ENCODE assay signal across 8 cellular contexts in the genomic region with DNA sequence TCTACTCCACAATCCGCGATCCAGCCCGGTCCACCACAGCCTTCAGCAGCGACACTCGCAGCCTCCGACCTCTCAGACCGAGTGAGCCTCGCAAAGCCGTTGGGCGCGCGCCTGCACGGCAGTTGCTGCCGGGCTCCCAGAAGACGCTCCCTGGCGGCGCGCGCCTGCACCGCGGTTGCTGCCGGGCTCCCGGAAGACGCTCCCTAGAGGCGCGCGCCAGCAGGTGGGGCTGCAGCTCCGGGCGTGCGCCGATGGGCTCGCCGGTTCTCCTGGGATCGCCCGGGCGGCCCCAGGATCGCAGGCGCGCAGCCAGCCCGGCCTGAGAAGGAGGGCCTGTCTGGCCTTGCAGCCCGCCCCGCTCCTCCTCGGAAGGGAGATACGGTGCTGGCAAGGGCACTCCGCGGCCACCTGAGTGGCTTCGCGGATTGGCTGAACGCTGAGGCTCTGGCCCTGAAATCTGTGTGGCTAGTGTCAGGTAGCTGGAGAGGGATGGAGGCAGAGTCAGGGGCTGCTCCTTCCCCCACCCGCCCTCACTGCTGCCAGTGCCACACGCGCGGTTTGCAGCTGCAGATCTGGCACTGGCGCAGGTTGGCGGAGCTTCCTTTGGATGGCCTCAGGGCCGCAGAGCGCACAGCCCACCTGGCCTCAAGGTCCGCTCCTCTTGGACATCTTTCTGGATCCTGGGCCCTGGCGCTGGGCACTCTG.
DNase-seq lines count a peak whose midpoint lies in the region; ATAC-seq and TF ChIP-seq lines count a peak whose summit lies in the region.
"Not testable (repeated sequence)": the region's sequence is repeated elsewhere in the genome, so short reads cannot be mapped to it uniquely, and the experiment has no call there.

No MANE protein-coding gene starts in this region.

- not testable (repeated sequence) for H3K4me2 ChIP-seq in KMS-11

- not testable (repeated sequence) for H3K4me1 ChIP-seq in KMS-11 (ENCODE audit: low read depth, poor library complexity, severe bottlenecking)

- not testable (repeated sequence) for H3K9ac ChIP-seq in KMS-11

- peak; percentile 18 for TF ChIP-seq CTCF in AG04449 (IDR thresholded peaks at IDR 0.05; ENCODE audit: insufficient read depth, low read length, missing control alignments)
- not testable (repeated sequence) for TF ChIP-seq CTCF in KMS-11 (conservative IDR thresholded peaks at IDR 0.05; ENCODE audit: low read depth, low read length)

- H3K4me1 Mint-ChIP-seq in activated CD8-positive, alpha-beta memory T cell treated with anti-CD3 and anti-CD28 coated beads, Interleukin-2, amount 10 ng/mL, durations not matched to agents 7 days and 5 days = not testable (repeated sequence)

- POLR2A ChIA-PET in AG04449 (lab: Yijun Ruan, JAX) = not testable (repeated sequence)

- H3K36me3 ChIP-seq in KMS-11 (ENCODE audit: insufficient read depth) = not testable (repeated sequence)

- H3K4me3 ChIP-seq in AG04449 (ENCODE audit: low read depth, low read length); KMS-11 (IDR thresholded peaks at IDR 0.05; ENCODE audit: insufficient read depth, low read depth, low read length): not testable (repeated sequence)

- not testable (repeated sequence) for H3K27ac ChIP-seq in KMS-11

- not testable (repeated sequence) for H3K36me3 Mint-ChIP-seq in activated CD8-positive, alpha-beta memory T cell treated with anti-CD3 and anti-CD28 coated beads, Interleukin-2, amount 10 ng/mL, durations not matched to agents 7 days and 5 days

- not testable (repeated sequence) for H3K79me2 ChIP-seq in KMS-11 (ENCODE audit: insufficient read depth, low read depth)

- not testable (repeated sequence) for H3K27me3 ChIP-seq in KMS-11 (ENCODE audit: insufficient read depth, low read depth)

- H3K9me3 Mint-ChIP-seq in activated CD8-positive, alpha-beta memory T cell treated with anti-CD3 and anti-CD28 coated beads, Interleukin-2, amount 10 ng/mL, durations not matched to agents 7 days and 5 days (ENCODE audit: low read depth) = not testable (repeated sequence)

- not testable (repeated sequence) for H3K4me3 Mint-ChIP-seq in activated CD8-positive, alpha-beta memory T cell treated with anti-CD3 and anti-CD28 coated beads, Interleukin-2, amount 10 ng/mL, durations not matched to agents 7 days and 5 days

- not testable (repeated sequence) for DNase-seq in AG04449 (ENCODE audit: low read depth, low spot score)
- peak; percentile 63 for DNase-seq in activated CD8-positive, alpha-beta memory T cell treated with anti-CD3 and anti-CD28 coated beads, Interleukin-2, amount 10 ng/mL, durations not matched to agents 7 days and 5 days
- DNase-seq in ecto neural progenitor cell (ENCODE audit: low spot score) = peak; percentile 52
- peak in 1 of 2 donors; percentile 56 for DNase-seq in left colon
- DNase-seq in smooth muscle cell of the brain vasculature (ENCODE audit: low read depth, low spot score) = peak; percentile 2

- CTCF ChIA-PET in AG04449 (lab: Yijun Ruan, JAX); activated CD8-positive, alpha-beta memory T cell treated with anti-CD3 and anti-CD28 coated beads, Interleukin-2, amount 10 ng/mL, durations not matched to agents 7 days and 5 days (lab: Charles Lee): not testable (repeated sequence)

- intact Hi-C loops in left colon (cut with DNase I, micrococcal nuclease) = not testable (repeated sequence)

- not testable (repeated sequence) for H3K27ac Mint-ChIP-seq in activated CD8-positive, alpha-beta memory T cell treated with anti-CD3 and anti-CD28 coated beads, Interleukin-2, amount 10 ng/mL, durations not matched to agents 7 days and 5 days

- ATAC-seq in GM18873 (IDR thresholded peaks at IDR 0.05; ENCODE audit: low FRiP score, unreplicated experiment) (peak; percentile 77), HG02678 (IDR thresholded peaks at IDR 0.05; ENCODE audit: unreplicated experiment) (peak; percentile 100), left colon (peak; percentile 100)
- peak; percentile 100 for ATAC-seq in activated CD8-positive, alpha-beta memory T cell treated with anti-CD3 and anti-CD28 coated beads, Interleukin-2, amount 10 ng/mL, durations not matched to agents 7 days and 5 days

- H2AFZ ChIP-seq in KMS-11 (ENCODE audit: low read depth) = peak overlapping the region; percentile 79

- H4K20me1 ChIP-seq in KMS-11 (ENCODE audit: insufficient read depth) = not testable (repeated sequence)

- H3K27me3 Mint-ChIP-seq in activated CD8-positive, alpha-beta memory T cell treated with anti-CD3 and anti-CD28 coated beads, Interleukin-2, amount 10 ng/mL, durations not matched to agents 7 days and 5 days = not testable (repeated sequence)
